Comparison of ENCODE assay signal across 1 cellular context in the genomic region with DNA sequence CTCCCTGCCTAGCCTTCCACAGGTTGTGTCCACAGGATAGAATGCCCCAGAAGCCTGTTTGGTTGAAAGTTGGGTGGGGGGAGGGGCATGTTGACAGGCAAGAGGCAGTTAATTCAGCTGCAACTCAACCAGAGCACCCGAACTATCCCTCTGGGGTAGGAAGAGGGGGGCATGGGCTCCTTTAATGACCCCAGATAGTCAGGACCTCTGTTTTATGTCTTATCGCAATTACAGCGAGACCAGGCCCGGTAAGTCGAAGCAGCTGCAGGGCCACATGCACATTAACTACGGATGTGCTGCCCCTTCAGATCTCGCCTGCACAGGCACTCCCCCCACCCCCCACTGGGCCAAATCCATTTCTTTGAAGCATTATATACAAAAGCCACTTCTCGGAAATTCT.
TF ChIP-seq lines count a peak whose summit lies in the region.

No MANE protein-coding gene starts in this region.

TF ChIP-seq in SK-N-SH, 30 proteins besides CTCF, POLR2A, EP300 and RAD21 (continued from another document):
- TF ChIP-seq, protein P1, sequence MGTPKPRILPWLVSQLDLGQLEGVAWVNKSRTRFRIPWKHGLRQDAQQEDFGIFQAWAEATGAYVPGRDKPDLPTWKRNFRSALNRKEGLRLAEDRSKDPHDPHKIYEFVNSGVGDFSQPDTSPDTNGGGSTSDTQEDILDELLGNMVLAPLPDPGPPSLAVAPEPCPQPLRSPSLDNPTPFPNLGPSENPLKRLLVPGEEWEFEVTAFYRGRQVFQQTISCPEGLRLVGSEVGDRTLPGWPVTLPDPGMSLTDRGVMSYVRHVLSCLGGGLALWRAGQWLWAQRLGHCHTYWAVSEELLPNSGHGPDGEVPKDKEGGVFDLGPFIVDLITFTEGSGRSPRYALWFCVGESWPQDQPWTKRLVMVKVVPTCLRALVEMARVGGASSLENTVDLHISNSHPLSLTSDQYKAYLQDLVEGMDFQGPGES (IDR thresholded peaks at IDR 0.05; ENCODE audit: low read depth, low read length) = no peak
- TF ChIP-seq MEF2A (IDR thresholded peaks at IDR 0.05; ENCODE audit: borderline replicate concordance, low read depth) = no peak
- TF ChIP-seq, protein P2, sequence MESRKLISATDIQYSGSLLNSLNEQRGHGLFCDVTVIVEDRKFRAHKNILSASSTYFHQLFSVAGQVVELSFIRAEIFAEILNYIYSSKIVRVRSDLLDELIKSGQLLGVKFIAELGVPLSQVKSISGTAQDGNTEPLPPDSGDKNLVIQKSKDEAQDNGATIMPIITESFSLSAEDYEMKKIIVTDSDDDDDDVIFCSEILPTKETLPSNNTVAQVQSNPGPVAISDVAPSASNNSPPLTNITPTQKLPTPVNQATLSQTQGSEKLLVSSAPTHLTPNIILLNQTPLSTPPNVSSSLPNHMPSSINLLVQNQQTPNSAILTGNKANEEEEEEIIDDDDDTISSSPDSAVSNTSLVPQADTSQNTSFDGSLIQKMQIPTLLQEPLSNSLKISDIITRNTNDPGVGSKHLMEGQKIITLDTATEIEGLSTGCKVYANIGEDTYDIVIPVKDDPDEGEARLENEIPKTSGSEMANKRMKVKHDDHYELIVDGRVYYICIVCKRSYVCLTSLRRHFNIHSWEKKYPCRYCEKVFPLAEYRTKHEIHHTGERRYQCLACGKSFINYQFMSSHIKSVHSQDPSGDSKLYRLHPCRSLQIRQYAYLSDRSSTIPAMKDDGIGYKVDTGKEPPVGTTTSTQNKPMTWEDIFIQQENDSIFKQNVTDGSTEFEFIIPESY (IDR thresholded peaks at IDR 0.05; ENCODE audit: borderline replicate concordance, low read depth) = no peak
- peak; percentile 78 for TF ChIP-seq RCOR1 (IDR thresholded peaks at IDR 0.05; ENCODE audit: low read length)
- TF ChIP-seq RXRA (IDR thresholded peaks at IDR 0.05; ENCODE audit: borderline replicate concordance, low read depth) = no peak
- peak; percentile 69 for TF ChIP-seq GATA2 (CRISPR knock-in tag; IDR thresholded peaks at IDR 0.05)
- no peak for TF ChIP-seq TEAD4 (IDR thresholded peaks at IDR 0.05; ENCODE audit: borderline replicate concordance, insufficient read depth)
- TF ChIP-seq, protein P3, sequence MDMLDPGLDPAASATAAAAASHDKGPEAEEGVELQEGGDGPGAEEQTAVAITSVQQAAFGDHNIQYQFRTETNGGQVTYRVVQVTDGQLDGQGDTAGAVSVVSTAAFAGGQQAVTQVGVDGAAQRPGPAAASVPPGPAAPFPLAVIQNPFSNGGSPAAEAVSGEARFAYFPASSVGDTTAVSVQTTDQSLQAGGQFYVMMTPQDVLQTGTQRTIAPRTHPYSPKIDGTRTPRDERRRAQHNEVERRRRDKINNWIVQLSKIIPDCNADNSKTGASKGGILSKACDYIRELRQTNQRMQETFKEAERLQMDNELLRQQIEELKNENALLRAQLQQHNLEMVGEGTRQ (IDR thresholded peaks at IDR 0.05; ENCODE audit: borderline replicate concordance, low read depth, low read length) = no peak
- TF ChIP-seq POLR2AphosphoS5 (IDR thresholded peaks at IDR 0.05; ENCODE audit: low read depth, low read length) = no peak
- TF ChIP-seq NRF1 (IDR thresholded peaks at IDR 0.05; ENCODE audit: low read depth, low read length) = no peak
TF ChIP-seq in SK-N-SH: peak in this region for 5.
